In genomic region chr14:49853572-49854375, GRCh38 we compare ENCODE assay signal across 8 cellular contexts. TPM values are rescaled to one million over a fixed set of nuclear protein-coding genes. Genes with fewer than 3 reads are reported as not detected.
DNase-seq lines count a peak whose midpoint lies in the region; ATAC-seq lines count a peak whose summit lies in the region.

No MANE protein-coding gene starts in this region.

- peak overlapping the region in 1 of 2 experiments; percentile 96 for H3K4me3 ChIP-seq in mesenchymal stem cell (ENCODE audit: insufficient read depth in 1 of 2, low read depth in 1 of 2, low read length in 2 of 2)

- H2BK12ac ChIP-seq in mesenchymal stem cell (ENCODE audit: low read length in 2 of 2), result no peak overlapping the region

- H2BK15ac ChIP-seq in mesenchymal stem cell (ENCODE audit: low read depth, poor library complexity, severe bottlenecking), result no peak overlapping the region

- H3K79me1 ChIP-seq in mesenchymal stem cell (replicated peaks; ENCODE audit: low read length, poor library complexity, severe bottlenecking), result peaks cover 2% of the 10 kb centered on the region

- no peak overlapping the region for H2AFZ ChIP-seq in mesenchymal stem cell (ENCODE audit: low read depth, low read length)

- H3K36me3 ChIP-seq in mesenchymal stem cell (ENCODE audit: control insufficient read depth in 1 of 2, insufficient read depth in 2 of 2, low read depth in 1 of 2, low read length in 2 of 2), result peaks cover 4 to 20% of the 10 kb centered on the region in 2 experiments

- H3K14ac ChIP-seq in mesenchymal stem cell (ENCODE audit: low read length in 2 of 2), result no peak overlapping the region

- no peak overlapping the region for H2BK5ac ChIP-seq in mesenchymal stem cell (ENCODE audit: low read depth, low read length, poor library complexity, severe bottlenecking)

- no peak overlapping the region for H3K4ac ChIP-seq in mesenchymal stem cell (ENCODE audit: low read depth in 1 of 2, low read length in 2 of 2)

- no peak overlapping the region for H4K91ac ChIP-seq in mesenchymal stem cell (ENCODE audit: low read length)

- no peak overlapping the region for H3K27ac ChIP-seq in mesenchymal stem cell (ENCODE audit: low read length, poor library complexity, severe bottlenecking)

- peak overlapping the region; percentile 71 for H4K8ac ChIP-seq in mesenchymal stem cell (ENCODE audit: low read length)

- no peak overlapping the region for H2AK5ac ChIP-seq in mesenchymal stem cell (ENCODE audit: low read length, severe bottlenecking)

- no peak overlapping the region for H3K23ac ChIP-seq in mesenchymal stem cell (ENCODE audit: low read length in 2 of 2)

- no peaks in the 10 kb centered on the region for H3K9me3 ChIP-seq in mesenchymal stem cell (ENCODE audit: control insufficient read depth, low read length)

- H3K4me1 ChIP-seq in mesenchymal stem cell (ENCODE audit: control insufficient read depth, insufficient read depth, low read depth, low read length), result peaks cover 7% of the 10 kb centered on the region

- WGBS in mesenchymal stem cell, result 47% methylated on average over 20 of the region's 27 CpGs

- peak overlapping the region; percentile 97 for H3K9ac ChIP-seq in mesenchymal stem cell (ENCODE audit: low read length)

- H3K18ac ChIP-seq in mesenchymal stem cell (ENCODE audit: low read depth in 1 of 2, low read length in 2 of 2), result no peak overlapping the region

- no peaks in the 10 kb centered on the region for H3K27me3 ChIP-seq in mesenchymal stem cell (ENCODE audit: control insufficient read depth in 1 of 2, insufficient read depth in 1 of 2, low read length in 2 of 2)

- no peak overlapping the region for H3K4me2 ChIP-seq in mesenchymal stem cell (ENCODE audit: low read length, poor library complexity, severe bottlenecking)

- DNase-seq in DMS153 treated with DMSO at 0.1 percent for 48 hours (lab: John Stamatoyannopoulos, UW; ENCODE audit: unreplicated experiment) (peak; percentile 60), NCI-H69 (lab: John Stamatoyannopoulos, UW) (peak; percentile 95), ecto neural progenitor cell (ENCODE audit: low spot score) (peak; percentile 84), mesenchymal stem cell (peak; percentile 83), GF-D8 (lab: John Stamatoyannopoulos, UW) (no peak)
- DNase-seq in activated CD4-positive, alpha-beta T cell treated with anti-CD3 and anti-CD28 coated beads, Interleukin-2, amount 50 U/mL, for 48 hours, result peak; percentile 72 to 77
- peak; percentile 35 to 56 (median 40) for DNase-seq in stimulated activated CD4-positive, alpha-beta T cell treated with anti-CD3 and anti-CD28 coated beads, TNF-alpha, amount 100 ng/mL, for 4 hours (ENCODE audit: low read depth in 3 of 3)

- ATAC-seq in HG02852 (IDR thresholded peaks at IDR 0.05; ENCODE audit: unreplicated experiment), result peak; percentile 51

- no peak overlapping the region for H2BK120ac ChIP-seq in mesenchymal stem cell (ENCODE audit: low read depth, low read length)

RNA-seq across cellular contexts. Expression of gene NEMF, which starts 1.2 kb away (rescaled TPM):
- 64.5 TPM for polyA plus RNA-seq in mesenchymal stem cell (2013, experiment 1 of 2)
- polyA plus RNA-seq in mesenchymal stem cell (2013, experiment 2 of 2), result 63.3 TPM

RNA-seq across cellular contexts. Expression of gene ARF6, which starts 39.1 kb away (rescaled TPM):
- 48.0 TPM for polyA plus RNA-seq in mesenchymal stem cell (2013, experiment 1 of 2)
- 49.0 TPM for polyA plus RNA-seq in mesenchymal stem cell (2013, experiment 2 of 2)
